ENCODE assay signal across 29 cellular contexts in the genomic region with DNA sequence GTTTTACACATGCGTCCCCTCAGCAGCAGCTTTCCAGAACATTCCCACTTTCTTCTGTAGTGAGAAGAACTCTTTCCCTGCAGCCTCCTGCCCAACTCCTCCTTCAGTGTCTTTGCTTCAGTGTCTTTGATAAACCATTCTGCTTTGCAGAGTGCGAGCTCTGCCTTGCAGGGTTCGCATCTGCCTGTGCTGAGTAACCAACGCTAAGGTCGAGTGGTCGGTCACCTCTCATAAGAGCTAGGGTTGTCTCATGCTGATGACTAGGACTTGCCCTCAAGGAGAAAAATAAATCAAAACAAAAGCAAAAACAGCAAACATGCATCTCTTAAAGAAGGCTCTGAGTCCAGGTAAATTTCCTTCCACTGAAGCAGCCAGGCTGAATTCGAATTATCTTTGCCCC.
"Had no signal": no experiment of that assay in that cellular context is flagged by ENCODE, and none has a peak within 500 bp of the region (broad histone marks: within the 10 kb centered on the region; RNA-seq: fewer than 3 reads in every experiment).

No MANE protein-coding gene starts in this region.

- ATAC-seq: naive thymus-derived CD4-positive, alpha-beta T cell; psoas muscle; right cardiac atrium; right lobe of liver; stimulated activated effector memory CD8-positive, alpha-beta T cell treated with anti-CD3 and anti-CD28 coated beads, Interleukin-12 subunit alpha, Interleukin-12 subunit beta, amount 100 ng/mL, for 72 hours; stimulated activated naive B cell treated with anti-CD40 and anti-IgM and Interleukin-4, amounts not matched to agents 10 μg/mL and 1 μg/mL and 100 μg/mL, for 72 hours had no signal

- H3K27me3 ChIP-seq: neural progenitor cell, ovary, right lobe of liver, sigmoid colon, thyroid gland, tibial nerve, upper lobe of left lung, vagina had no signal

- DNase-seq: naive thymus-derived CD4-positive, alpha-beta T cell; occipital lobe; ovary; posterior cingulate gyrus; psoas muscle; right cardiac atrium; right lobe of liver; sigmoid colon; small intestine; stimulated activated CD4-positive, alpha-beta T cell treated with anti-CD3 and anti-CD28 coated beads, Interleukin-15, amount 100 ng/mL, for 24 hours; stimulated activated CD4-positive, alpha-beta T cell treated with anti-CD3 and anti-CD28 coated beads, Interleukin-2, amount 100 ng/mL, for 24 hours; stimulated activated CD4-positive, alpha-beta T cell treated with anti-CD3 and anti-CD28 coated beads, Interleukin-2, amount 100 ng/mL, for 48 hours; stimulated activated CD4-positive, alpha-beta T cell treated with anti-CD3 and anti-CD28 coated beads, Interleukin-4, amount 100 ng/mL, for 24 hours; stimulated activated naive B cell treated with anti-CD40 and anti-IgM and Interleukin-4, amounts not matched to agents 10 μg/mL and 1 μg/mL and 100 μg/mL, for 72 hours; stimulated activated naive CD4-positive, alpha-beta T cell treated with Interleukin-2 at 50 U/mL for 16 hours; stomach; thyroid gland; trophoblast cell; upper lobe of left lung had no signal

- H3K4me3 Mint-ChIP-seq: naive thymus-derived CD4-positive, alpha-beta T cell; nephron; neural progenitor cell; stimulated activated effector memory CD8-positive, alpha-beta T cell treated with anti-CD3 and anti-CD28 coated beads, Interleukin-12 subunit alpha, Interleukin-12 subunit beta, amount 100 ng/mL, for 72 hours; stimulated activated naive B cell treated with anti-CD40 and anti-IgM and Interleukin-4, amounts not matched to agents 10 μg/mL and 1 μg/mL and 100 μg/mL, for 72 hours; stimulated activated naive CD8-positive, alpha-beta T cell treated with anti-CD3 and anti-CD28 coated beads, Interleukin-15, Interleukin-2, amounts not matched to agents 100 ng/mL and 50 ng/mL, for 24 hours had no signal

- H3K4me2 ChIP-seq: neural progenitor cell had no signal

- H3K9me3 ChIP-seq: ovary, psoas muscle, right lobe of liver, thoracic aorta, thyroid gland, vagina had no signal

- H3K4me1 Mint-ChIP-seq: naive thymus-derived CD4-positive, alpha-beta T cell; nephron had no signal

- H3K36me3 Mint-ChIP-seq: stimulated activated effector memory CD8-positive, alpha-beta T cell treated with anti-CD3 and anti-CD28 coated beads, Interleukin-12 subunit alpha, Interleukin-12 subunit beta, amount 100 ng/mL, for 72 hours had no signal

- H3K4me3 ChIP-seq: neural progenitor cell, ovary, psoas muscle, right lobe of liver, sigmoid colon, stomach, thoracic aorta, thyroid gland, tibial nerve, upper lobe of left lung, vagina had no signal

- H3K27ac Mint-ChIP-seq: naive thymus-derived CD4-positive, alpha-beta T cell; nephron; neural progenitor cell; progenitor cell of endocrine pancreas; stimulated activated effector memory CD8-positive, alpha-beta T cell treated with anti-CD3 and anti-CD28 coated beads, Interleukin-12 subunit alpha, Interleukin-12 subunit beta, amount 100 ng/mL, for 72 hours; stimulated activated naive B cell treated with anti-CD40 and anti-IgM and Interleukin-4, amounts not matched to agents 10 μg/mL and 1 μg/mL and 100 μg/mL, for 72 hours; stimulated activated naive CD8-positive, alpha-beta T cell treated with anti-CD3 and anti-CD28 coated beads, Interleukin-15, Interleukin-2, amounts not matched to agents 100 ng/mL and 50 ng/mL, for 24 hours had no signal

- H3K36me3 ChIP-seq: neural progenitor cell, ovary, sigmoid colon, stomach, thoracic aorta, thyroid gland, tibial nerve, upper lobe of left lung, vagina had no signal

- H2AFZ ChIP-seq: neural progenitor cell, parathyroid adenoma had no signal

- H3K9ac ChIP-seq: neural progenitor cell, parathyroid adenoma had no signal

- H3K27ac ChIP-seq: neural progenitor cell, ovary, parathyroid adenoma, psoas muscle, right lobe of liver, sigmoid colon, stomach, thoracic aorta, thyroid gland, tibial nerve, upper lobe of left lung, vagina had no signal

- FAIRE-seq: small intestine, urothelium cell line had no signal

- H3K4me1 ChIP-seq: neural progenitor cell, parathyroid adenoma, sigmoid colon, stomach, thyroid gland, tibial nerve, upper lobe of left lung, vagina had no signal
